Comparison of ENCODE assay signal across 25 cellular contexts in the genomic region with DNA sequence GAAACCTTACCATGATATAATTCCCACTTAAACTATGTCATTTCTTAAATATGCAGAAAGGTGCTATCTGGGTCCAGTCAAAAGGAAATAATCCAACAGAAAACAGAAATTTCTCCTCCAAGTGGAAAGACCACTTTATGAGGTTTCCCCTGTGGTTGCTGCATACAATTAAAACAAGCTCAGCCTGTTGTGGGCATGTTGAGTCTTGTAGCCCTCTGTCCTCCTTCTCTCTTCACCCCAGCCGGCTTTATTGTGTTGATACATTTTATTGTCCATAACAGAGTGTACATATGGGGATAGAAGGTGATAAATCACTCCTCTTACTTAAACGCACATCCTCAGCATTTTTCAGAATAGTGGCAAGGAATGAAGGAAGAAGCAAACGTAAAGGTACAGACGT.
DNase-seq lines count a peak whose midpoint lies in the region; ATAC-seq, FAIRE-seq and TF ChIP-seq lines count a peak whose summit lies in the region.
"Had no signal": no experiment of that assay in that cellular context is flagged by ENCODE, and none has a peak within 500 bp of the region (broad histone marks: within the 10 kb centered on the region; RNA-seq: fewer than 3 reads in every experiment).

No MANE protein-coding gene starts in this region.

- H3K4me1 Mint-ChIP-seq in T-helper 17 cell = no peaks in the 10 kb centered on the region
- H3K4me1 Mint-ChIP-seq: activated CD4-positive, alpha-beta T cell treated with anti-CD3 and anti-CD28 coated beads, Interleukin-2, amount 10 ng/mL, durations not matched to agents 24 days and 14 days; memory B cell; naive thymus-derived CD8-positive, alpha-beta T cell; stimulated activated naive CD8-positive, alpha-beta T cell treated with anti-CD3 and anti-CD28 coated beads, Interleukin-15, amount 100 ng/mL, for 72 hours had no signal

- H3K27me3 ChIP-seq in bronchial epithelial cell (ENCODE audit: control insufficient read depth, insufficient read depth, low read length) (no peaks in the 10 kb centered on the region), PC-9 (ENCODE audit: insufficient read depth, low read depth) (no peaks in the 10 kb centered on the region)
- H3K27me3 ChIP-seq: transverse colon had no signal

- H3K27ac Mint-ChIP-seq in T-helper 17 cell = no peak overlapping the region
- H3K27ac Mint-ChIP-seq: activated CD4-positive, alpha-beta T cell treated with anti-CD3 and anti-CD28 coated beads, Interleukin-2, amount 10 ng/mL, durations not matched to agents 24 days and 14 days; activated T-helper 2 cell treated with anti-CD3 and anti-CD28 coated beads, Interferon-gamma antibody, Interleukin-2, Interleukin-4, amounts not matched to agents 10 μg/mL and 5 μg/mL and 100 μg/mL, durations not matched to agents 14 hours and 24 hours and 36 hours; dendritic cell treated with granulocyte-macrophage colony-stimulating factor and Interleukin-4, amounts not matched to agents 40 ng/mL and 50 ng/mL, for 4 days; memory B cell; naive thymus-derived CD8-positive, alpha-beta T cell; stimulated activated naive CD8-positive, alpha-beta T cell treated with anti-CD3 and anti-CD28 coated beads, Interleukin-15, amount 100 ng/mL, for 72 hours had no signal

- H3K9me3 ChIP-seq in PC-9 (ENCODE audit: insufficient read depth, low read depth) (no peaks in the 10 kb centered on the region), T-helper 17 cell (ENCODE audit: control insufficient read depth, low read length, poor library complexity, severe bottlenecking) (no peaks in the 10 kb centered on the region)
- H3K9me3 ChIP-seq: psoas muscle, transverse colon had no signal

- TF ChIP-seq CTCF in bronchial epithelial cell (IDR thresholded peaks at IDR 0.05; ENCODE audit: insufficient read depth, low read length, severe bottlenecking) (no peak), PC-9 (conservative IDR thresholded peaks at IDR 0.05) (no peak)

- no peaks in the 10 kb centered on the region for H3K4me1 ChIP-seq in PC-9 (replicated peaks; ENCODE audit: insufficient read depth)
- H3K4me1 ChIP-seq: psoas muscle had no signal

- H3K27ac ChIP-seq in PC-9 = no peak overlapping the region
- H3K27ac ChIP-seq: HL-60, psoas muscle, transverse colon had no signal

- ATAC-seq in T-helper 17 cell = no peak
- ATAC-seq: HCT116; naive thymus-derived CD8-positive, alpha-beta T cell; psoas muscle; stimulated activated naive CD8-positive, alpha-beta T cell treated with anti-CD3 and anti-CD28 coated beads, Interleukin-15, amount 100 ng/mL, for 72 hours had no signal

- BruUV-seq in PC-9 (replicated peaks; lab: Mats Ljungman, UMichigan) = no TSS peak

- POLR2A ChIA-PET in PC-9 (lab: Charles Lee; ENCODE audit: unreplicated experiment) = no interaction called here

- no peaks in the 10 kb centered on the region for H3F3A ChIP-seq in PC-9 (ENCODE audit: insufficient read depth, low read depth)

- no peaks in the 10 kb centered on the region for H3K9me2 ChIP-seq in PC-9 (ENCODE audit: insufficient read depth)

- no peaks in the 10 kb centered on the region for H3K36me3 Mint-ChIP-seq in T-helper 17 cell (ENCODE audit: low read depth)
- H3K36me3 Mint-ChIP-seq: memory B cell; naive thymus-derived CD8-positive, alpha-beta T cell had no signal

- H3K4me2 ChIP-seq in PC-9 = no peak overlapping the region

- no peak for FAIRE-seq in bronchial epithelial cell (lab: Jason Lieb, UNC)
- FAIRE-seq: endothelial cell of umbilical vein, kidney, small intestine, TTC549 had no signal

- H3K27me3 Mint-ChIP-seq in T-helper 17 cell = peaks cover 7% of the 10 kb centered on the region
- H3K27me3 Mint-ChIP-seq: activated CD4-positive, alpha-beta T cell treated with anti-CD3 and anti-CD28 coated beads, Interleukin-2, amount 10 ng/mL, durations not matched to agents 24 days and 14 days; dendritic cell treated with granulocyte-macrophage colony-stimulating factor and Interleukin-4, amounts not matched to agents 40 ng/mL and 50 ng/mL, for 4 days; memory B cell; stimulated activated naive CD8-positive, alpha-beta T cell treated with anti-CD3 and anti-CD28 coated beads, Interleukin-15, amount 100 ng/mL, for 72 hours had no signal

- intact Hi-C loops in PC-9 (cut with micrococcal nuclease; ENCODE audit: unreplicated experiment) = no loop called here

- no peaks in the 10 kb centered on the region for H4K20me1 ChIP-seq in PC-9 (ENCODE audit: insufficient read depth)

- H3K79me2 ChIP-seq in PC-9 (ENCODE audit: low read depth) = no peaks in the 10 kb centered on the region

- H2AFZ ChIP-seq in PC-9 = no peak overlapping the region

- H3K4me3 Mint-ChIP-seq in T-helper 17 cell = no peak overlapping the region
- H3K4me3 Mint-ChIP-seq: activated CD4-positive, alpha-beta T cell treated with anti-CD3 and anti-CD28 coated beads, Interleukin-2, amount 10 ng/mL, durations not matched to agents 24 days and 14 days; dendritic cell treated with granulocyte-macrophage colony-stimulating factor and Interleukin-4, amounts not matched to agents 40 ng/mL and 50 ng/mL, for 4 days; memory B cell; naive thymus-derived CD8-positive, alpha-beta T cell; stimulated activated naive CD8-positive, alpha-beta T cell treated with anti-CD3 and anti-CD28 coated beads, Interleukin-15, amount 100 ng/mL, for 72 hours had no signal

- CTCF ChIA-PET in PC-9 (lab: Charles Lee) = no interaction called here

- no peak overlapping the region for H3K4me3 ChIP-seq in bronchial epithelial cell (ENCODE audit: low read depth, low read length)
- H3K4me3 ChIP-seq in PC-9 = no peak overlapping the region
- H3K4me3 ChIP-seq: psoas muscle, transverse colon had no signal

- H3K36me3 ChIP-seq in bronchial epithelial cell (ENCODE audit: control insufficient read depth, insufficient read depth, low read length) (no peaks in the 10 kb centered on the region), PC-9 (ENCODE audit: low read depth) (no peaks in the 10 kb centered on the region)
- H3K36me3 ChIP-seq: transverse colon had no signal

- DNase-seq in NCI-H2107 treated with DMSO at 0.1 percent for 48 hours (lab: John Stamatoyannopoulos, UW; ENCODE audit: unreplicated experiment) = peak; percentile 31
- DNase-seq in NCI-H2107 (lab: John Stamatoyannopoulos, UW) = no peak
- peak; percentile 86 for DNase-seq in NCI-H510A (lab: John Stamatoyannopoulos, UW)
- DNase-seq in bronchial epithelial cell (ENCODE audit: low read depth) = peak; percentile 88
- peak; percentile 59 for DNase-seq in ureter (ENCODE audit: low spot score)
- DNase-seq in KG1 (lab: John Stamatoyannopoulos, UW) = no peak
- DNase-seq in PC-9 = no peak
- no peak for DNase-seq in T-helper 17 cell
- DNase-seq: 8988T; activated CD4-positive, alpha-beta T cell treated with anti-CD3 and anti-CD28 coated beads, Interleukin-2, amount 10 ng/mL, durations not matched to agents 24 days and 14 days; foreskin fibroblast; kidney; naive thymus-derived CD8-positive, alpha-beta T cell; psoas muscle; small intestine; stimulated activated CD4-positive, alpha-beta T cell treated with anti-CD3 and anti-CD28 coated beads, Interleukin-2, amount 100 ng/mL, for 48 hours; stimulated activated naive CD8-positive, alpha-beta T cell treated with anti-CD3 and anti-CD28 coated beads, Interleukin-15, amount 100 ng/mL, for 72 hours; transverse colon had no signal

Comparison
In these comparisons a context has a peak if more than half of its experiments do, and no peak if none do; other contexts are left out.
1. DNase-seq: peak in NCI-H2107 treated with DMSO at 0.1 percent for 48 hours (single experiment), NCI-H510A (single experiment), bronchial epithelial cell (single experiment) and ureter (single experiment); none in NCI-H2107 (single experiment), KG1 (single experiment), PC-9 (0 of 2) and T-helper 17 cell (0 of 3).